In the genomic region with DNA sequence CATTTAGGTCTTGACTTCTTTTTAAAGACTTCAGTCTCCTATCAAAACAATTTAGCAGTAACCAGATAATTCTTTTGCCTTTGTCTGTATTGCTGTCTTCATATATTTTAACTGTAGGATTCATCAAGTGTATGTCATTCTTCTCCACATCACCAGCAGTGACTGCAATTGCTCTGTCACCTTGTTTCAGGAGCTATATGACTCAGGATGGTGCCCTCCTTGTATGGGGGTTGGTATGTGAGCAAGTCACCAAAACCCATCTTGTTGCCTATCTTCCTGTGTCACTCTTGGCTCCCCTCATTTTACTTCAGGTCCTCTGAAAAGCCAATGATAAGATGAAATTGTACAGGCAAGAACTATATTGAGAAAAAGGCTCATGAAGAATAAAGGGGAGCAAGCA, we compare ENCODE assay signal across 22 cellular contexts.
DNase-seq lines count a peak whose midpoint lies in the region; ATAC-seq and TF ChIP-seq lines count a peak whose summit lies in the region.
"Had no signal": no experiment of that assay in that cellular context is flagged by ENCODE, and none has a peak within 500 bp of the region (broad histone marks: within the 10 kb centered on the region; RNA-seq: fewer than 3 reads in every experiment).

No MANE protein-coding gene starts in this region.

- no peak overlapping the region for H3K18ac ChIP-seq in mesenchymal stem cell (ENCODE audit: low read depth in 1 of 2, low read length in 2 of 2)

- H3K23ac ChIP-seq in mesenchymal stem cell (ENCODE audit: low read length in 2 of 2) = no peak overlapping the region

- H3K4me3 Mint-ChIP-seq in stimulated activated effector memory CD8-positive, alpha-beta T cell treated with anti-CD3 and anti-CD28 coated beads, Interleukin-12 subunit alpha, Interleukin-12 subunit beta, amount 100 ng/mL, for 72 hours = no peak overlapping the region
- H3K4me3 Mint-ChIP-seq in activated CD8-positive, alpha-beta T cell treated with anti-CD3 and anti-CD28 coated beads for 36 hours = no peak overlapping the region
- H3K4me3 Mint-ChIP-seq: CD14-positive monocyte; CD4-positive, alpha-beta T cell; CD8-positive, alpha-beta memory T cell had no signal

- H3K4me3 ChIP-seq in OCI-LY3 (ENCODE audit: low read length) = peak overlapping the region; percentile 35
- no peak overlapping the region for H3K4me3 ChIP-seq in mesenchymal stem cell (ENCODE audit: insufficient read depth in 1 of 2, low read depth in 1 of 2, low read length in 2 of 2)
- H3K4me3 ChIP-seq: A549; BLaER1 treated with 17β-estradiol and CSF1 and Interleukin-3, amounts not matched to agents 10 nM and 100 nM; GM23248 had no signal

- ATAC-seq in GM18868 (IDR thresholded peaks at IDR 0.05; ENCODE audit: unreplicated experiment) = peak; percentile 43
- ATAC-seq in stimulated activated effector memory CD8-positive, alpha-beta T cell treated with anti-CD3 and anti-CD28 coated beads, Interleukin-12 subunit alpha, Interleukin-12 subunit beta, amount 100 ng/mL, for 72 hours = peak; percentile 97
- no peak for ATAC-seq in activated CD8-positive, alpha-beta T cell treated with anti-CD3 and anti-CD28 coated beads for 36 hours
- ATAC-seq: A549 had no signal

- POLR2A ChIA-PET in activated CD8-positive, alpha-beta T cell treated with anti-CD3 and anti-CD28 coated beads for 36 hours (lab: Charles Lee) = no interaction called here

- H3K4ac ChIP-seq in mesenchymal stem cell (ENCODE audit: low read depth in 1 of 2, low read length in 2 of 2) = no peak overlapping the region

- H3K4me2 ChIP-seq in OCI-LY3 (ENCODE audit: low read length) = peak overlapping the region; percentile 62
- no peak overlapping the region for H3K4me2 ChIP-seq in mesenchymal stem cell (ENCODE audit: low read length, poor library complexity, severe bottlenecking)
- H3K4me2 ChIP-seq: A549 had no signal

- H3K27ac ChIP-seq in OCI-LY3 (ENCODE audit: low read length) (peak overlapping the region; percentile 62), mesenchymal stem cell (ENCODE audit: low read length, poor library complexity, severe bottlenecking) (no peak overlapping the region)
- H3K27ac ChIP-seq: A549; BLaER1 treated with 17β-estradiol and CSF1 and Interleukin-3, amounts not matched to agents 10 nM and 100 nM; GM23248 had no signal

- H2BK12ac ChIP-seq in mesenchymal stem cell (ENCODE audit: low read length in 2 of 2) = peak overlapping the region; percentile 28 to 77

- intact Hi-C loops in activated CD8-positive, alpha-beta T cell treated with anti-CD3 and anti-CD28 coated beads for 36 hours (cut with micrococcal nuclease) = no loop called here

- DNase-seq in mesenchymal stem cell (no peak), activated gamma-delta T cell treated with Interleukin-2 at 50 U/mL for 16 hours (no peak), NK-92 (lab: John Stamatoyannopoulos, UW; ENCODE audit: unreplicated experiment) (no peak)
- DNase-seq in stimulated activated effector memory CD8-positive, alpha-beta T cell treated with anti-CD3 and anti-CD28 coated beads, Interleukin-12 subunit alpha, Interleukin-12 subunit beta, amount 100 ng/mL, for 72 hours (ENCODE audit: low spot score in 2 of 2) = no peak
- DNase-seq in activated CD8-positive, alpha-beta T cell treated with anti-CD3 and anti-CD28 coated beads for 36 hours = no peak
- DNase-seq: 8988T; ACHN; AML-193; BE2C; CD4-positive, alpha-beta T cell; CD8-positive, alpha-beta memory T cell; DMS 273 treated with DMSO at 0.1 percent for 48 hours; EL; GDM1; GM23248; H7; HCEC 1CT had no signal

- CTCF ChIA-PET in activated CD8-positive, alpha-beta T cell treated with anti-CD3 and anti-CD28 coated beads for 36 hours (lab: Charles Lee) = no interaction called here

- H4K20me1 ChIP-seq in OCI-LY3 (ENCODE audit: insufficient read depth, low read length) = 0 out of 2 replicates have a peak, but pooled peaks cover 3% of the 10 kb centered on the region
- H4K20me1 ChIP-seq: BLaER1 treated with 17β-estradiol and CSF1 and Interleukin-3, amounts not matched to agents 10 nM and 100 nM had no signal

- no peak overlapping the region for H2BK5ac ChIP-seq in mesenchymal stem cell (ENCODE audit: low read depth, low read length, poor library complexity, severe bottlenecking)

- no peak overlapping the region for H3K27ac Mint-ChIP-seq in stimulated activated effector memory CD8-positive, alpha-beta T cell treated with anti-CD3 and anti-CD28 coated beads, Interleukin-12 subunit alpha, Interleukin-12 subunit beta, amount 100 ng/mL, for 72 hours
- no peak overlapping the region for H3K27ac Mint-ChIP-seq in activated CD8-positive, alpha-beta T cell treated with anti-CD3 and anti-CD28 coated beads for 36 hours
- H3K27ac Mint-ChIP-seq: CD4-positive, alpha-beta T cell; CD8-positive, alpha-beta memory T cell had no signal

- TF ChIP-seq CTCF in OCI-LY3 (IDR thresholded peaks at IDR 0.05; ENCODE audit: low read depth, low read length) = no peak
- no peak for TF ChIP-seq CTCF in activated CD8-positive, alpha-beta T cell treated with anti-CD3 and anti-CD28 coated beads for 36 hours (IDR thresholded peaks at IDR 0.05)

- H3K14ac ChIP-seq in mesenchymal stem cell (ENCODE audit: low read length in 2 of 2) = peak overlapping the region in 1 of 2 experiments; percentile 28

- H3K9me3 ChIP-seq in OCI-LY3 (ENCODE audit: insufficient read depth, low read length) (no peaks in the 10 kb centered on the region), mesenchymal stem cell (ENCODE audit: control insufficient read depth, low read length) (no peaks in the 10 kb centered on the region)
- H3K9me3 ChIP-seq: A549; BE2C; BLaER1 treated with 17β-estradiol and CSF1 and Interleukin-3, amounts not matched to agents 10 nM and 100 nM had no signal

- no peaks in the 10 kb centered on the region for H3K36me3 ChIP-seq in OCI-LY3 (replicated peaks; ENCODE audit: low read depth, low read length)
- no peaks in the 10 kb centered on the region for H3K36me3 ChIP-seq in mesenchymal stem cell (ENCODE audit: control insufficient read depth in 1 of 2, insufficient read depth in 2 of 2, low read depth in 1 of 2, low read length in 2 of 2)
- H3K36me3 ChIP-seq: BE2C; BLaER1 treated with 17β-estradiol and CSF1 and Interleukin-3, amounts not matched to agents 10 nM and 100 nM had no signal

- H3K9me3 Mint-ChIP-seq in stimulated activated effector memory CD8-positive, alpha-beta T cell treated with anti-CD3 and anti-CD28 coated beads, Interleukin-12 subunit alpha, Interleukin-12 subunit beta, amount 100 ng/mL, for 72 hours = peaks cover 13% of the 10 kb centered on the region
- H3K9me3 Mint-ChIP-seq in activated CD8-positive, alpha-beta T cell treated with anti-CD3 and anti-CD28 coated beads for 36 hours = peaks cover 3% of the 10 kb centered on the region

- H2AK5ac ChIP-seq in mesenchymal stem cell (ENCODE audit: low read length, severe bottlenecking) = no peak overlapping the region

- no peaks in the 10 kb centered on the region for H3K79me1 ChIP-seq in mesenchymal stem cell (replicated peaks; ENCODE audit: low read length, poor library complexity, severe bottlenecking)

- no peaks in the 10 kb centered on the region for H3K79me2 ChIP-seq in OCI-LY3 (ENCODE audit: low read length)

- H3K36me3 Mint-ChIP-seq in stimulated activated effector memory CD8-positive, alpha-beta T cell treated with anti-CD3 and anti-CD28 coated beads, Interleukin-12 subunit alpha, Interleukin-12 subunit beta, amount 100 ng/mL, for 72 hours = no peaks in the 10 kb centered on the region
- no peaks in the 10 kb centered on the region for H3K36me3 Mint-ChIP-seq in activated CD8-positive, alpha-beta T cell treated with anti-CD3 and anti-CD28 coated beads for 36 hours (ENCODE audit: low read depth)
- H3K36me3 Mint-ChIP-seq: CD14-positive monocyte; CD8-positive, alpha-beta memory T cell had no signal

- H3K4me1 ChIP-seq in OCI-LY3 (ENCODE audit: low read length) (peaks cover 22% of the 10 kb centered on the region), mesenchymal stem cell (ENCODE audit: control insufficient read depth, insufficient read depth, low read depth, low read length) (peaks cover 4% of the 10 kb centered on the region)
- H3K4me1 ChIP-seq: A549 had no signal

- no peaks in the 10 kb centered on the region for H3K4me1 Mint-ChIP-seq in stimulated activated effector memory CD8-positive, alpha-beta T cell treated with anti-CD3 and anti-CD28 coated beads, Interleukin-12 subunit alpha, Interleukin-12 subunit beta, amount 100 ng/mL, for 72 hours
- H3K4me1 Mint-ChIP-seq in activated CD8-positive, alpha-beta T cell treated with anti-CD3 and anti-CD28 coated beads for 36 hours (ENCODE audit: low read depth) = no peaks in the 10 kb centered on the region
- H3K4me1 Mint-ChIP-seq: CD14-positive monocyte; CD8-positive, alpha-beta memory T cell had no signal

- no peak overlapping the region for H4K91ac ChIP-seq in mesenchymal stem cell (ENCODE audit: low read length)

- no peak overlapping the region for H4K8ac ChIP-seq in mesenchymal stem cell (ENCODE audit: low read length)

- H3K27me3 Mint-ChIP-seq in activated CD8-positive, alpha-beta T cell treated with anti-CD3 and anti-CD28 coated beads for 36 hours = no peaks in the 10 kb centered on the region
- H3K27me3 Mint-ChIP-seq: CD4-positive, alpha-beta T cell; CD8-positive, alpha-beta memory T cell had no signal

- no peak overlapping the region for H2BK120ac ChIP-seq in mesenchymal stem cell (ENCODE audit: low read depth, low read length)

- no peak overlapping the region for H2BK15ac ChIP-seq in mesenchymal stem cell (ENCODE audit: low read depth, poor library complexity, severe bottlenecking)

- H3K9ac ChIP-seq in OCI-LY3 (ENCODE audit: low read length) = no peak overlapping the region
- no peak overlapping the region for H3K9ac ChIP-seq in mesenchymal stem cell (ENCODE audit: low read length)
- H3K9ac ChIP-seq: BLaER1 treated with 17β-estradiol and CSF1 and Interleukin-3, amounts not matched to agents 10 nM and 100 nM; GM23248 had no signal

- no peak overlapping the region for H2AFZ ChIP-seq in OCI-LY3 (ENCODE audit: low read depth, low read length)
- no peak overlapping the region for H2AFZ ChIP-seq in mesenchymal stem cell (ENCODE audit: low read depth, low read length)
- H2AFZ ChIP-seq: GM23248 had no signal

- no peaks in the 10 kb centered on the region for H3K27me3 ChIP-seq in OCI-LY3 (ENCODE audit: low read depth, low read length)
- no peaks in the 10 kb centered on the region for H3K27me3 ChIP-seq in mesenchymal stem cell (ENCODE audit: control insufficient read depth in 1 of 2, insufficient read depth in 1 of 2, low read length in 2 of 2)
- H3K27me3 ChIP-seq: BE2C; BLaER1 treated with 17β-estradiol and CSF1 and Interleukin-3, amounts not matched to agents 10 nM and 100 nM had no signal
